ENCODE assay signal across 1 cellular context in genomic region chr9:133427658-133428348, GRCh38.
TF ChIP-seq lines count a peak whose summit lies in the region.

No MANE protein-coding gene starts in this region.

TF ChIP-seq in GM23338, 12 proteins besides CTCF, POLR2A, EP300 and RAD21:
- TF ChIP-seq, protein P1, sequence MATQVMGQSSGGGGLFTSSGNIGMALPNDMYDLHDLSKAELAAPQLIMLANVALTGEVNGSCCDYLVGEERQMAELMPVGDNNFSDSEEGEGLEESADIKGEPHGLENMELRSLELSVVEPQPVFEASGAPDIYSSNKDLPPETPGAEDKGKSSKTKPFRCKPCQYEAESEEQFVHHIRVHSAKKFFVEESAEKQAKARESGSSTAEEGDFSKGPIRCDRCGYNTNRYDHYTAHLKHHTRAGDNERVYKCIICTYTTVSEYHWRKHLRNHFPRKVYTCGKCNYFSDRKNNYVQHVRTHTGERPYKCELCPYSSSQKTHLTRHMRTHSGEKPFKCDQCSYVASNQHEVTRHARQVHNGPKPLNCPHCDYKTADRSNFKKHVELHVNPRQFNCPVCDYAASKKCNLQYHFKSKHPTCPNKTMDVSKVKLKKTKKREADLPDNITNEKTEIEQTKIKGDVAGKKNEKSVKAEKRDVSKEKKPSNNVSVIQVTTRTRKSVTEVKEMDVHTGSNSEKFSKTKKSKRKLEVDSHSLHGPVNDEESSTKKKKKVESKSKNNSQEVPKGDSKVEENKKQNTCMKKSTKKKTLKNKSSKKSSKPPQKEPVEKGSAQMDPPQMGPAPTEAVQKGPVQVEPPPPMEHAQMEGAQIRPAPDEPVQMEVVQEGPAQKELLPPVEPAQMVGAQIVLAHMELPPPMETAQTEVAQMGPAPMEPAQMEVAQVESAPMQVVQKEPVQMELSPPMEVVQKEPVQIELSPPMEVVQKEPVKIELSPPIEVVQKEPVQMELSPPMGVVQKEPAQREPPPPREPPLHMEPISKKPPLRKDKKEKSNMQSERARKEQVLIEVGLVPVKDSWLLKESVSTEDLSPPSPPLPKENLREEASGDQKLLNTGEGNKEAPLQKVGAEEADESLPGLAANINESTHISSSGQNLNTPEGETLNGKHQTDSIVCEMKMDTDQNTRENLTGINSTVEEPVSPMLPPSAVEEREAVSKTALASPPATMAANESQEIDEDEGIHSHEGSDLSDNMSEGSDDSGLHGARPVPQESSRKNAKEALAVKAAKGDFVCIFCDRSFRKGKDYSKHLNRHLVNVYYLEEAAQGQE (IDR thresholded peaks at IDR 0.05; ENCODE audit: unreplicated experiment): no peak
- no peak for TF ChIP-seq POLR2AphosphoS5 (IDR thresholded peaks at IDR 0.05; ENCODE audit: low read depth)
- no peak for TF ChIP-seq ZNF462 (CRISPR knock-in tag; IDR thresholded peaks at IDR 0.05)
- no peak for TF ChIP-seq CREB1 (CRISPR knock-in tag; IDR thresholded peaks at IDR 0.05; ENCODE audit: low read depth)
- TF ChIP-seq EZH2 (IDR thresholded peaks at IDR 0.05; ENCODE audit: low read depth, unreplicated experiment): no peak
- no peak for TF ChIP-seq NANOG (IDR thresholded peaks at IDR 0.05; ENCODE audit: borderline replicate concordance)
- no peak for TF ChIP-seq JUNB (IDR thresholded peaks at IDR 0.05; ENCODE audit: unreplicated experiment)
- no peak for TF ChIP-seq STAT1 (IDR thresholded peaks at IDR 0.05; ENCODE audit: unreplicated experiment)
- no peak for TF ChIP-seq EZH2phosphoT487 (IDR thresholded peaks at IDR 0.05; ENCODE audit: unreplicated experiment)
- no peak for TF ChIP-seq ZNF114 (CRISPR knock-in tag; IDR thresholded peaks at IDR 0.05)
- TF ChIP-seq ZNF331 (CRISPR knock-in tag; IDR thresholded peaks at IDR 0.05; ENCODE audit: low read depth): no peak
- TF ChIP-seq ETS1 (IDR thresholded peaks at IDR 0.05): no peak
TF ChIP-seq in GM23338: peak in this region for 0.
